1 cellular context compared by ENCODE assay signal in genomic region chr13:99164226-99164625, GRCh38.
TF ChIP-seq lines count a peak whose summit lies in the region.

No MANE protein-coding gene starts in this region.

TF ChIP-seq in IMR-90, 13 proteins besides CTCF, POLR2A, EP300 and RAD21 (continued from another document):
- TF ChIP-seq ELK1 (IDR thresholded peaks at IDR 0.05; ENCODE audit: borderline replicate concordance, low read depth, low read length) = no peak
- TF ChIP-seq RFX5 (IDR thresholded peaks at IDR 0.05; ENCODE audit: low read depth, low read length) = no peak
- TF ChIP-seq CHD1 (IDR thresholded peaks at IDR 0.05; ENCODE audit: low read depth, low read length) = no peak
- TF ChIP-seq RCOR1 (IDR thresholded peaks at IDR 0.05; ENCODE audit: insufficient replicate concordance, low read length) = no peak
- TF ChIP-seq FOS (IDR thresholded peaks at IDR 0.05; ENCODE audit: low read depth, low read length) = no peak
- TF ChIP-seq BHLHE40 (IDR thresholded peaks at IDR 0.05; ENCODE audit: low read depth, low read length) = no peak
- TF ChIP-seq SMC3 (IDR thresholded peaks at IDR 0.05; ENCODE audit: low read depth, low read length) = no peak
- no peak for TF ChIP-seq MXI1 (IDR thresholded peaks at IDR 0.05; ENCODE audit: borderline replicate concordance, low read depth, low read length)
- no peak for TF ChIP-seq NFE2L2 (IDR thresholded peaks at IDR 0.05; ENCODE audit: low read depth, low read length)
- no peak for TF ChIP-seq MAZ (IDR thresholded peaks at IDR 0.05; ENCODE audit: borderline replicate concordance, low read depth, low read length)
